15 cellular contexts compared by ENCODE assay signal in genomic region chr15:73727330-73728018, GRCh38. TPM values are rescaled to one million over a fixed set of nuclear protein-coding genes. Genes with fewer than 3 reads are reported as not detected.
DNase-seq lines count a peak whose midpoint lies in the region; TF ChIP-seq lines count a peak whose summit lies in the region.
"Had no signal": no experiment of that assay in that cellular context is flagged by ENCODE, and none has a peak within 500 bp of the region (broad histone marks: within the 10 kb centered on the region; RNA-seq: fewer than 3 reads in every experiment).

No MANE protein-coding gene starts in this region.

- no peaks in the 10 kb centered on the region for H3K79me2 ChIP-seq in osteoblast (ENCODE audit: insufficient read depth, low read length)

- no peak overlapping the region for H3K4me3 ChIP-seq in fibroblast of villous mesenchyme (ENCODE audit: low read depth, low read length)
- no peak overlapping the region for H3K4me3 ChIP-seq in osteoblast (ENCODE audit: insufficient read depth, low read length)
- H3K4me3 ChIP-seq: sigmoid colon had no signal

- no peaks in the 10 kb centered on the region for H3K9me3 ChIP-seq in osteoblast (ENCODE audit: low read depth, low read length)
- H3K9me3 ChIP-seq: Caco-2, sigmoid colon had no signal

- peaks cover 6% of the 10 kb centered on the region for H3K4me1 ChIP-seq in osteoblast (ENCODE audit: insufficient read depth, low read length)
- H3K4me1 ChIP-seq: Caco-2, sigmoid colon had no signal

- no peaks in the 10 kb centered on the region for H3K27me3 ChIP-seq in osteoblast (ENCODE audit: insufficient read depth, low read length)
- H3K27me3 ChIP-seq: sigmoid colon had no signal

- H3K4me2 ChIP-seq in osteoblast (ENCODE audit: insufficient read depth, low read length) = no peak overlapping the region

- no peaks in the 10 kb centered on the region for H3K36me3 ChIP-seq in osteoblast (ENCODE audit: insufficient read depth, low read length)
- H3K36me3 ChIP-seq: sigmoid colon had no signal

- H2AFZ ChIP-seq in osteoblast (ENCODE audit: low read length) = no peak overlapping the region

- DNase-seq in EL = peak; percentile 75
- DNase-seq in RKO (ENCODE audit: low spot score) = peak; percentile 34
- peak; percentile 12 for DNase-seq in fibroblast of villous mesenchyme (ENCODE audit: low read depth)
- peak; percentile 97 for DNase-seq in osteoblast (ENCODE audit: insufficient read length, low spot score, missing footprints)
- DNase-seq in cerebellar cortex (ENCODE audit: low spot score) = no peak
- DNase-seq in dedifferentiated amniotic fluid mesenchymal stem cell (ENCODE audit: extremely low spot score) = no peak
- no peak for DNase-seq in COLO668 (lab: John Stamatoyannopoulos, UW; ENCODE audit: unreplicated experiment)
- DNase-seq: activated CD4-positive, alpha-beta T cell treated with anti-CD3 and anti-CD28 coated beads for 1 hour; Caco-2; natural killer cell; NCI-H1105 treated with DMSO at 0.1 percent for 48 hours; NCI-H345; OCI-M1; sigmoid colon had no signal

- no peaks in the 10 kb centered on the region for H4K20me1 ChIP-seq in osteoblast (ENCODE audit: insufficient read depth, low read length)

- H3K27ac ChIP-seq in osteoblast (ENCODE audit: low read depth, low read length) = no peak overlapping the region
- H3K27ac ChIP-seq: sigmoid colon had no signal

- TF ChIP-seq CTCF in fibroblast of villous mesenchyme (IDR thresholded peaks at IDR 0.05; ENCODE audit: insufficient read depth, low read depth, low read length) (no peak), osteoblast (IDR thresholded peaks at IDR 0.05; ENCODE audit: extremely low read depth, low read depth, low read length) (no peak)

RNA-seq across cellular contexts. Expression of gene INSYN1, which starts 25.7 kb away (rescaled TPM):
- total RNA-seq in fibroblast of villous mesenchyme (under 0.01 and 0.64 TPM in 2 replicates), osteoblast (3.8 and 4.7 TPM in 2 replicates)
- total RNA-seq: natural killer cell; T-helper 1 cell treated with Interleukin-12 subunit alpha and Interleukin-12 subunit beta and Interleukin-4 antibody, amounts not matched to agents 30 ng/mL and 1 ng/mL, for 36 hours had no signal

RNA-seq across cellular contexts. Expression of gene CD276, which starts 43.3 kb away (rescaled TPM):
- total RNA-seq in fibroblast of villous mesenchyme (81.2 and 93.4 TPM in 2 replicates), osteoblast (145 and 154 TPM in 2 replicates)
- total RNA-seq: natural killer cell had no signal

Comparison
In these comparisons a context has a peak if more than half of its experiments do, and no peak if none do; other contexts are left out.
1. DNase-seq: peak in EL (single experiment), RKO (single experiment), fibroblast of villous mesenchyme (single experiment) and osteoblast (single experiment); none in cerebellar cortex (single experiment), dedifferentiated amniotic fluid mesenchymal stem cell (single experiment) and COLO668 (single experiment).